Comparison of ENCODE assay signal across 1 cellular context in genomic region chr19:34429553-34429952, GRCh38.
TF ChIP-seq lines count a peak whose summit lies in the region.

No MANE protein-coding gene starts in this region.

TF ChIP-seq in GM12878, 131 proteins besides CTCF, POLR2A, EP300 and RAD21:
- TF ChIP-seq CHD4 (IDR thresholded peaks at IDR 0.05) (no peak), MLLT1 (IDR thresholded peaks at IDR 0.05) (peak; percentile 62; the same call in 1 of the 2 replicates), IKZF1 (conservative IDR thresholded peaks at IDR 0.05) (no peak), BHLHE40 (IDR thresholded peaks at IDR 0.05; ENCODE audit: borderline replicate concordance in 1 of 2, low read depth in 2 of 2, low read length in 1 of 2) (no peak), SREBF1 (IDR thresholded peaks at IDR 0.05; ENCODE audit: low read length) (no peak), NR2F1 (conservative IDR thresholded peaks at IDR 0.05) (no peak), HSF1 (IDR thresholded peaks at IDR 0.05; ENCODE audit: low read depth, low read length) (no peak), TCF7 (IDR thresholded peaks at IDR 0.05; ENCODE audit: borderline replicate concordance) (no peak), CHD1 (IDR thresholded peaks at IDR 0.05; ENCODE audit: low read depth, low read length) (no peak)
